Comparison of ENCODE assay signal across 1 cellular context in the genomic region with DNA sequence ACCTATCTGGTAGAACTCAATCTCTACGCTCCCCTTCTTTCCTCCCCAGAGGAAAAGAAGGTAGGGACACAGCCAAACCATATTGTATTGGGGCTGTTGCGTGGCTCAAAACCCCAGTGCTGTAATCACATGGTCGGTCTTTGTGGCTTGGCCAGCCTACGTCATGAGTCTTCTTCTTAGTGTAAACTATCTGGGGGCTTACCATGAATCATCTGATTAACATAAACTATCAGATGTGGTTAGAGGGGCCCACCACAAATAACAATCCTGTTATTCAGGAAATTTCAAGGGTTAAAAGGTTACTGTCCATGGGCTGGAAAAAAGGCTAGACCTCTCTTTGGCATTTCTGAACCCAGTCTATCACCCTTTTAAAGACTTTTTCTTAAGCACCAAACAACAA.
TF ChIP-seq lines count a peak whose summit lies in the region.

No MANE protein-coding gene starts in this region.

TF ChIP-seq in IMR-90, 13 proteins besides CTCF, POLR2A, EP300 and RAD21:
- 0 out of 2 replicates have a peak, but pooled peaks have one; percentile 35 for TF ChIP-seq MAZ (IDR thresholded peaks at IDR 0.05; ENCODE audit: borderline replicate concordance, low read depth, low read length)
- peak; percentile 70 for TF ChIP-seq FOS (IDR thresholded peaks at IDR 0.05; ENCODE audit: low read depth, low read length)
- TF ChIP-seq USF2 (IDR thresholded peaks at IDR 0.05; ENCODE audit: low read depth, low read length), result peak; percentile 67; the same call in 1 of the 2 replicates
- no peak for TF ChIP-seq NFE2L2 (IDR thresholded peaks at IDR 0.05; ENCODE audit: low read depth, low read length)
- no peak for TF ChIP-seq MXI1 (IDR thresholded peaks at IDR 0.05; ENCODE audit: borderline replicate concordance, low read depth, low read length)
- no peak for TF ChIP-seq ELK1 (IDR thresholded peaks at IDR 0.05; ENCODE audit: borderline replicate concordance, low read depth, low read length)
- no peak for TF ChIP-seq MAFK (IDR thresholded peaks at IDR 0.05; ENCODE audit: low read depth, low read length)
- no peak for TF ChIP-seq SMC3 (IDR thresholded peaks at IDR 0.05; ENCODE audit: low read depth, low read length)
- peak; percentile 36; the same call in 1 of the 2 replicates for TF ChIP-seq CEBPB (IDR thresholded peaks at IDR 0.05; ENCODE audit: low read depth, low read length)
